ENCODE assay signal across 23 cellular contexts in the genomic region with DNA sequence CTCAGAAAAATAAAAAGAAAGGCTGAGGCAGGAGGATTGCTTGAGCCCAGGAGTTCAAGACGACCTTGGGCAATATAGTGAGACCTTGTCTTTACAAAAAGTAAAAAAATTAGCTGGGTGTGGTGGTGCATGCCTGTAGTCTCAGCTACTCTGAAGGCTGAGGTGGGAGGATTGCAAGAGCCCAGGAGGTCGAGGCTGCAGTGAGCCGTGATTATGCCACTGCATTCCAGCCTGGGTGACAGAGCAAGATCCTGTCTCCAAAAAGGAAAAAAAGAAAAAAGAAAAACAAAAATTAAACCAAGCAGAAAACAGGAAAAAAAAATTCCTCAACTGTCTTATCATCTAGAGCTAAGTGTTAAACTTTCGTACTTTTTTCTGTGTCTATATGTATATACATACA.
"Had no signal": no experiment of that assay in that cellular context is flagged by ENCODE, and none has a peak within 500 bp of the region (broad histone marks: within the 10 kb centered on the region; RNA-seq: fewer than 3 reads in every experiment).

No MANE protein-coding gene starts in this region.

- H3K27ac Mint-ChIP-seq: activated CD4-positive, alpha-beta T cell treated with anti-CD3 and anti-CD28 coated beads for 36 hours; activated CD8-positive, alpha-beta T cell treated with anti-CD3 and anti-CD28 coated beads, Interleukin-2, amount 10 ng/mL, durations not matched to agents 7 days and 5 days; activated naive CD8-positive, alpha-beta T cell treated with anti-CD3 and anti-CD28 coated beads for 36 hours; activated T-cell treated with anti-CD3 and anti-CD28 coated beads, Interleukin-2, amount 50 U/mL, for 72 hours; progenitor cell of endocrine pancreas had no signal

- DNase-seq: activated CD4-positive, alpha-beta T cell treated with anti-CD3 and anti-CD28 coated beads for 36 hours; activated CD4-positive, CD25-positive, alpha-beta regulatory T cell; activated CD8-positive, alpha-beta T cell treated with anti-CD3 and anti-CD28 coated beads, Interleukin-2, amount 10 ng/mL, durations not matched to agents 7 days and 5 days; activated naive CD4-positive, alpha-beta T cell; activated naive CD8-positive, alpha-beta T cell treated with anti-CD3 and anti-CD28 coated beads for 36 hours; activated T-cell treated with anti-CD3 and anti-CD28 coated beads for 4 hours; activated T-cell treated with anti-CD3 and anti-CD28 coated beads, Interleukin-2, amount 50 U/mL, for 72 hours; caudate nucleus; islet precursor cell; left colon; mammary epithelial cell; naive B cell; right lobe of liver; stimulated activated CD4-positive, alpha-beta T cell treated with anti-CD3 and anti-CD28 coated beads, Interleukin-12 subunit alpha, Interleukin-12 subunit beta, amount 100 ng/mL, for 4 hours; stimulated activated CD4-positive, alpha-beta T cell treated with anti-CD3 and anti-CD28 coated beads, Interleukin-4, amount 100 ng/mL, for 1 hour; stimulated activated naive CD8-positive, alpha-beta T cell treated with anti-CD3 and anti-CD28 coated beads, Interleukin-15, Interleukin-2, amounts not matched to agents 100 U/mL and 50 U/mL, for 24 hours; T-helper 1 cell; testis; transverse colon; uterus had no signal

- H3K4me3 Mint-ChIP-seq: activated CD4-positive, alpha-beta T cell treated with anti-CD3 and anti-CD28 coated beads for 36 hours; activated CD8-positive, alpha-beta T cell treated with anti-CD3 and anti-CD28 coated beads, Interleukin-2, amount 10 ng/mL, durations not matched to agents 7 days and 5 days; activated naive CD8-positive, alpha-beta T cell treated with anti-CD3 and anti-CD28 coated beads for 36 hours; activated T-cell treated with anti-CD3 and anti-CD28 coated beads, Interleukin-2, amount 50 U/mL, for 72 hours; naive B cell; neural crest cell had no signal

- H3K36me3 Mint-ChIP-seq: activated naive CD8-positive, alpha-beta T cell treated with anti-CD3 and anti-CD28 coated beads for 36 hours; naive B cell had no signal

- ATAC-seq: activated CD4-positive, alpha-beta T cell treated with anti-CD3 and anti-CD28 coated beads for 36 hours; activated CD8-positive, alpha-beta T cell treated with anti-CD3 and anti-CD28 coated beads, Interleukin-2, amount 10 ng/mL, durations not matched to agents 7 days and 5 days; activated T-cell treated with anti-CD3 and anti-CD28 coated beads, Interleukin-2, amount 50 U/mL, for 72 hours; gastroesophageal sphincter; left colon; right lobe of liver; stimulated activated naive CD8-positive, alpha-beta T cell treated with anti-CD3 and anti-CD28 coated beads, Interleukin-15, Interleukin-2, amounts not matched to agents 100 U/mL and 50 U/mL, for 24 hours had no signal

- H3K4me1 Mint-ChIP-seq: activated naive CD8-positive, alpha-beta T cell treated with anti-CD3 and anti-CD28 coated beads for 36 hours had no signal

- H3K9me3 Mint-ChIP-seq: activated naive CD8-positive, alpha-beta T cell treated with anti-CD3 and anti-CD28 coated beads for 36 hours; activated T-cell treated with anti-CD3 and anti-CD28 coated beads, Interleukin-2, amount 50 U/mL, for 72 hours; naive B cell; neural crest cell had no signal

- H3K27me3 Mint-ChIP-seq: activated CD4-positive, alpha-beta T cell treated with anti-CD3 and anti-CD28 coated beads for 36 hours; activated naive CD8-positive, alpha-beta T cell treated with anti-CD3 and anti-CD28 coated beads for 36 hours; naive B cell; progenitor cell of endocrine pancreas had no signal
